1 cellular context compared by ENCODE assay signal in genomic region chr11:47863189-47863892, GRCh38.
A peak's percentile ranks its signal among the peaks of the same experiment; 100 is the strongest.
TF ChIP-seq lines count a peak whose summit lies in the region.

No MANE protein-coding gene starts in this region.

TF ChIP-seq in K562, 482 proteins besides CTCF, POLR2A, EP300 and RAD21 (continued from another document and continues in another):
- no peak for TF ChIP-seq ZNF785 (CRISPR knock-in tag; IDR thresholded peaks at IDR 0.05)
- TF ChIP-seq CEBPZ (IDR thresholded peaks at IDR 0.05; ENCODE audit: borderline replicate concordance, low read depth, low read length), result no peak
- no peak for TF ChIP-seq CREBBP (IDR thresholded peaks at IDR 0.05; ENCODE audit: low read depth, low read length)
- TF ChIP-seq BCOR (IDR thresholded peaks at IDR 0.05), result no peak
- no peak for TF ChIP-seq POLR2G (IDR thresholded peaks at IDR 0.05; ENCODE audit: low read depth, low read length)
- no peak for TF ChIP-seq RHOXF2B (CRISPR knock-in tag; conservative IDR thresholded peaks at IDR 0.05)
- TF ChIP-seq SNAPC5 (CRISPR knock-in tag; IDR thresholded peaks at IDR 0.05), result no peak
- peak; percentile 52; the same call in 1 of the 2 replicates for TF ChIP-seq NBN (IDR thresholded peaks at IDR 0.05; ENCODE audit: low read depth)
- peak; percentile 65 for TF ChIP-seq NFE2 (IDR thresholded peaks at IDR 0.05; ENCODE audit: low read depth)
- TF ChIP-seq STAT5B (CRISPR knock-in tag; IDR thresholded peaks at IDR 0.05), result no peak
- no peak for TF ChIP-seq CSDE1 (IDR thresholded peaks at IDR 0.05)
- TF ChIP-seq PURB (CRISPR knock-in tag; IDR thresholded peaks at IDR 0.05; ENCODE audit: low read depth), result no peak
- TF ChIP-seq EGR1 (conservative IDR thresholded peaks at IDR 0.05), result no peak
- TF ChIP-seq IRF1 (CRISPR knock-in tag; IDR thresholded peaks at IDR 0.05; ENCODE audit: borderline replicate concordance), result no peak
- TF ChIP-seq ESRRB (CRISPR knock-in tag; IDR thresholded peaks at IDR 0.05; ENCODE audit: borderline replicate concordance), result no peak
- no peak for TF ChIP-seq ZNF280A (IDR thresholded peaks at IDR 0.05; ENCODE audit: low read depth, partially characterized antibody)
- no peak for TF ChIP-seq RFX7 (CRISPR knock-in tag; IDR thresholded peaks at IDR 0.05)
- no peak for TF ChIP-seq ZNF408 (CRISPR knock-in tag; IDR thresholded peaks at IDR 0.05; ENCODE audit: low read depth)
- TF ChIP-seq CREB1 (IDR thresholded peaks at IDR 0.05), result no peak
- TF ChIP-seq CREB1 (CRISPR knock-in tag; IDR thresholded peaks at IDR 0.05), result no peak
- TF ChIP-seq TEAD1 (CRISPR knock-in tag; IDR thresholded peaks at IDR 0.05), result no peak
- no peak for TF ChIP-seq NONO (IDR thresholded peaks at IDR 0.05; ENCODE audit: low read depth in 2 of 2, low read length in 1 of 2)
- no peak for TF ChIP-seq ATF1 (CRISPR knock-in tag; IDR thresholded peaks at IDR 0.05)
- TF ChIP-seq ATF1 (tag; IDR thresholded peaks at IDR 0.05), result no peak
- no peak for TF ChIP-seq DACH1 (IDR thresholded peaks at IDR 0.05; ENCODE audit: partially characterized antibody)
- no peak for TF ChIP-seq FIP1L1 (IDR thresholded peaks at IDR 0.05; ENCODE audit: low read depth, low read length, poor library complexity, severe bottlenecking)
- no peak for TF ChIP-seq RBM14 (IDR thresholded peaks at IDR 0.05; ENCODE audit: borderline replicate concordance, insufficient read depth, low read depth, low read length)
- no peak for TF ChIP-seq RB1 (IDR thresholded peaks at IDR 0.05; ENCODE audit: low read depth)
- TF ChIP-seq ZNF511 (CRISPR knock-in tag; IDR thresholded peaks at IDR 0.05), result no peak
- TF ChIP-seq EZH2 (IDR thresholded peaks at IDR 0.05; ENCODE audit: borderline replicate concordance, low read depth, low read length), result no peak
- TF ChIP-seq E2F8 (IDR thresholded peaks at IDR 0.05; ENCODE audit: low read depth, partially characterized antibody), result no peak
- no peak for TF ChIP-seq PCBP1 (IDR thresholded peaks at IDR 0.05; ENCODE audit: low read depth, low read length, poor library complexity, severe bottlenecking)
- TF ChIP-seq CLOCK (CRISPR knock-in tag; IDR thresholded peaks at IDR 0.05; ENCODE audit: borderline replicate concordance), result no peak
- no peak for TF ChIP-seq ZNF431 (CRISPR knock-in tag; IDR thresholded peaks at IDR 0.05)
- TF ChIP-seq RNF2 (IDR thresholded peaks at IDR 0.05), result peak; percentile 16; the same call in 1 of the 2 replicates
- TF ChIP-seq ZNF165 (CRISPR knock-in tag; IDR thresholded peaks at IDR 0.05; ENCODE audit: borderline replicate concordance), result no peak
- TF ChIP-seq ZNF316 (IDR thresholded peaks at IDR 0.05), result peak; percentile 43; the same call in 1 of the 2 replicates
- 0 out of 2 replicates have a peak, but pooled peaks have one; percentile 12 for TF ChIP-seq MEF2A (IDR thresholded peaks at IDR 0.05; ENCODE audit: control insufficient read depth, low read depth, low read length)
- no peak for TF ChIP-seq PRMT5 (CRISPR knock-in tag; IDR thresholded peaks at IDR 0.05)
- TF ChIP-seq TBL1XR1 (IDR thresholded peaks at IDR 0.05; ENCODE audit: low read length in 2 of 2), result no peak
- no peak for TF ChIP-seq YY1 (IDR thresholded peaks at IDR 0.05; ENCODE audit: borderline replicate concordance in 1 of 3, control insufficient read depth in 1 of 3, extremely low read depth in 1 of 3, insufficient read depth in 3 of 3, insufficient read length in 1 of 3, insufficient replicate concordance in 2 of 3, low read depth in 1 of 3, low read length in 2 of 3)
- no peak for TF ChIP-seq ZNF707 (CRISPR knock-in tag; conservative IDR thresholded peaks at IDR 0.05)
- TF ChIP-seq NFRKB (IDR thresholded peaks at IDR 0.05; ENCODE audit: low read depth), result no peak
